ENCODE assay signal across 8 cellular contexts in the genomic region with DNA sequence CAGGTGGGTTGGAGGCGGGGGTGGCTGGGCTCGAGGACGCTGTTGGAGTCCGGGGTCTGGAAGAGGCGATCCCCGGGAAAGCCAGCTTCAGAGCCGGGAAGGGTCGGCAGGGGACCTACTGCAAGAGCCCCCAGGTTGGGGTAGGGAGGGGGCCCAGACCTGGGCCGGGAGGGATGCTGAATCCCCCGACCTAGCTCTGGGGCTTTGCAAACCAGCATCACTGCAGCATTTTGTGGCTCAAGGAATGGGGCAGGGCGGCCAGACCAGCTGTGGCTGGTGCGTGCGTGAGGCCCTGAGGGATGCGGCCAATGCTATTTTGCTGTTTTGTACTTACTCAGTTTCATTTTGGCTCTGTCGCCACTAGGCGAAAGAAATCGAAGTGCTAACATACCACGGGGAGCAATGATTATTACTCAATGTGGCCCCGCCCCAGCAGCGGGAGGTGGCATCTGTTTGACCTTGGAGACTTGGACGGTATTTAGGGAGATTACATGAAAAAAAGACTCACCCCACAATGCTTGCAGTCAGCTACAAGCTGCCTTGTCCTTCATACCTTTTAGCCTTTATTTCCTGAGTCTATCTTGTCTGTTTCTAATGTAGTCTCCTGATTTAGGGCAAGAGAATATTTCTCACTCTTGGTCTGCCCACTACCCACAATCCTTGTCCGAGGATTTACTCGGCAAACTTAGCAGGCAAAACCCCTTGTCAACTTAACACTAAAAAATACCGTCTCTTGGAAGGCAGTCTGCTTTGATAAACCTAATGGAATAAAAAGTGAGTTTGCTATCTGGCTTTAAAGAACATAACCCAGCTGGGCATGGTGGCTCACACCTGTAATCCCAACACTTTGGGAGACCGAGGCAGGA. TPM values are rescaled to one million over a fixed set of nuclear protein-coding genes. Genes with fewer than 3 reads are reported as not detected.
DNase-seq lines count a peak whose midpoint lies in the region; ATAC-seq and TF ChIP-seq lines count a peak whose summit lies in the region.

No MANE protein-coding gene starts in this region.

- H3K36me3 ChIP-seq in HCT116 (ENCODE audit: control insufficient read depth in 1 of 2, insufficient read depth in 2 of 2, low read length in 2 of 2) (peaks cover 0 to 13% of the 10 kb centered on the region in 2 experiments; a peak in 1 of 4 replicates), adrenal gland (replicated peaks in 1 of 2) (no peaks in the 10 kb centered on the region), right atrium auricular region (no peaks in the 10 kb centered on the region), rectal smooth muscle tissue (ENCODE audit: control insufficient read depth, insufficient read depth, low read length) (no peaks in the 10 kb centered on the region)

- RAD21 ChIA-PET in HCT116 (lab: Charles Lee; ENCODE audit: low non-redundant PET in 1 of 2, low total read pairs in 2 of 2, uncharacterized antibody in 2 of 2, unreplicated experiment in 2 of 2): interaction anchor here in 1 of 2 experiments (0.6 kb wide), 1 partner anchor 27 kb away, joined by 3 read pairs; no protein-coding TSS in a partner anchor

- peaks cover 19% of the 10 kb centered on the region; the same call in 1 of the 2 replicates for H3K79me2 ChIP-seq in HCT116 (ENCODE audit: insufficient read depth, low read length)

- H3K27ac ChIP-seq in HCT116 (ENCODE audit: low read depth, low read length): peak overlapping the region; percentile 73
- H3K27ac ChIP-seq in adrenal gland: peak overlapping the region; percentile 84 to 99 (median 92)
- peak overlapping the region; percentile 97 to 98 for H3K27ac ChIP-seq in right atrium auricular region
- peak overlapping the region; percentile 81 for H3K27ac ChIP-seq in rectal smooth muscle tissue (ENCODE audit: low read depth, low read length)

- TF ChIP-seq CTCF in GM12865 (IDR thresholded peaks at IDR 0.05; ENCODE audit: insufficient read depth, low read depth, low read length, missing control alignments) (peak; percentile 34), HCT116 (IDR thresholded peaks at IDR 0.05 in 2 of 3, conservative IDR thresholded peaks at IDR 0.05 in 1 of 3; ENCODE audit: borderline replicate concordance in 1 of 3, insufficient read depth in 1 of 3, low read depth in 2 of 3, low read length in 2 of 3) (peak in 2 of 3 experiments; percentile 31 to 42; a peak in 4 of 6 replicates), adrenal gland (IDR thresholded peaks at IDR 0.05) (peak in 5 of 6 experiments; percentile 48 to 67 (median 63)), right atrium auricular region (IDR thresholded peaks at IDR 0.05) (no peak)

- intact Hi-C loops in HCT116 (cut with micrococcal nuclease) (no loop called here), adrenal gland (cut with DNase I) (loop anchor here in 1 of 2 donors (2.0 kb wide), 1 partner anchor 40 kb away; the partner anchor contains the start of gene YWHAG)

- H3K9me3 ChIP-seq in HCT116 (ENCODE audit: control insufficient read depth in 1 of 2, insufficient read depth in 1 of 2, low read depth in 1 of 2, low read length in 2 of 2) (no peaks in the 10 kb centered on the region), adrenal gland (replicated peaks in 1 of 3) (no peaks in the 10 kb centered on the region), right atrium auricular region (no peaks in the 10 kb centered on the region)

- BruUV-seq in HCT116 (replicated peaks; lab: Mats Ljungman, UMichigan): TSS peak; percentile 73

- CTCF ChIA-PET in HCT116 (lab: Charles Lee): interaction anchor here (1.0 to 3.6 kb wide), 6 partner anchors 8 to 140 kb away, joined by 3 to 20 read pairs (median 4); partner anchors contain the start of gene YWHAG

- peak; percentile 46 for ATAC-seq in HCT116

- peak overlapping the region; percentile 97 for H3K4me3 ChIP-seq in GM12865 (ENCODE audit: low read depth, low read length)
- peak overlapping the region; percentile 68 to 75 for H3K4me3 ChIP-seq in HCT116 (replicated peaks in 1 of 2; ENCODE audit: low read depth in 1 of 2, low read length in 2 of 2)
- peak overlapping the region in 3 of 4 donors; percentile 11 to 75 (median 55) for H3K4me3 ChIP-seq in adrenal gland
- H3K4me3 ChIP-seq in right atrium auricular region: peak overlapping the region; percentile 61 to 75
- H3K4me3 ChIP-seq in rectal smooth muscle tissue (ENCODE audit: low read length): peak overlapping the region; percentile 92

- no peak overlapping the region for H2AFZ ChIP-seq in HCT116 (ENCODE audit: low read depth, low read length, poor library complexity, severe bottlenecking)

- no peaks in the 10 kb centered on the region for H3K9me2 ChIP-seq in HCT116 (ENCODE audit: insufficient read depth)

- H4K20me1 ChIP-seq in HCT116 (ENCODE audit: insufficient read depth): peaks cover 3% of the 10 kb centered on the region; the same call in 1 of the 2 replicates

- peak; percentile 94 for DNase-seq in GM12865 (ENCODE audit: low read depth)
- no peak for DNase-seq in HCT116 (ENCODE audit: low read depth, low spot score)
- DNase-seq in M059J (ENCODE audit: low read depth): peak; percentile 91
- DNase-seq in SW 1271 (lab: John Stamatoyannopoulos, UW): peak; percentile 59 to 81
- peak; percentile 85 to 97 (median 95) for DNase-seq in adrenal gland
- DNase-seq in right atrium auricular region (ENCODE audit: low spot score): peak; percentile 94
- DNase-seq in NCI-H187 treated with DMSO at 0.1 percent for 48 hours (lab: John Stamatoyannopoulos, UW): no peak

- no peak for TF ChIP-seq RAD21 in HCT116 (IDR thresholded peaks at IDR 0.05; ENCODE audit: low read depth)

- H3K4me1 ChIP-seq in HCT116 (ENCODE audit: control insufficient read depth in 1 of 2, insufficient read depth in 2 of 2, low read length in 2 of 2) (peaks cover 23 to 40% of the 10 kb centered on the region in 2 experiments), adrenal gland (replicated peaks in 1 of 2) (peaks cover 6 to 26% of the 10 kb centered on the region in 2 donors), right atrium auricular region (peaks cover 0 to 51% of the 10 kb centered on the region in 2 donors), rectal smooth muscle tissue (ENCODE audit: control insufficient read depth, insufficient read depth, low read length) (peaks cover 8% of the 10 kb centered on the region)

- peak overlapping the region; percentile 96 for H3K4me2 ChIP-seq in HCT116 (ENCODE audit: low read length)

- TF ChIP-seq POLR2A in HCT116 (IDR thresholded peaks at IDR 0.05; ENCODE audit: borderline replicate concordance, extremely low read depth, insufficient read depth, insufficient read length) (no peak), adrenal gland (IDR thresholded peaks at IDR 0.05) (peak; percentile 38 to 87)

- no peaks in the 10 kb centered on the region for H3K27me3 ChIP-seq in HCT116 (ENCODE audit: insufficient read depth, low read length)
- H3K27me3 ChIP-seq in adrenal gland: no peaks in the 10 kb centered on the region
- no peaks in the 10 kb centered on the region for H3K27me3 ChIP-seq in right atrium auricular region
- H3K27me3 ChIP-seq in rectal smooth muscle tissue (ENCODE audit: control insufficient read depth, insufficient read depth, low read length): no peaks in the 10 kb centered on the region

- 3 to 5% (median 4%) methylated on average over 17 to 25 of the region's 25 CpGs for WGBS in adrenal gland, 4 donors

- H3K9ac ChIP-seq in HCT116 (ENCODE audit: low read length) (peak overlapping the region; percentile 81), rectal smooth muscle tissue (ENCODE audit: low read length) (peak overlapping the region; percentile 82)

- POLR2A ChIA-PET in HCT116 (lab: Charles Lee): interaction anchor here (1.3 to 3.0 kb wide), 6 partner anchors 8 to 41 kb away, joined by 3 to 8 read pairs (median 4); partner anchors contain the start of gene YWHAG

TF ChIP-seq in HCT116, 20 proteins besides CTCF, POLR2A, EP300 and RAD21:
- TF ChIP-seq EZH2phosphoT487 (IDR thresholded peaks at IDR 0.05; ENCODE audit: borderline replicate concordance) (no peak), YY1 (IDR thresholded peaks at IDR 0.05; ENCODE audit: extremely low read depth, insufficient replicate concordance, low read depth, low read length) (no peak), FOSL1 (IDR thresholded peaks at IDR 0.05; ENCODE audit: low read depth) (no peak), ELF1 (IDR thresholded peaks at IDR 0.05; ENCODE audit: borderline replicate concordance, low read depth) (no peak), POLR2AphosphoS5 (IDR thresholded peaks at IDR 0.05; ENCODE audit: low read depth, low read length) (peak; percentile 43), ZNF274 (IDR thresholded peaks at IDR 0.05; ENCODE audit: low read depth, low read length) (no peak)
- TF ChIP-seq, protein P1, sequence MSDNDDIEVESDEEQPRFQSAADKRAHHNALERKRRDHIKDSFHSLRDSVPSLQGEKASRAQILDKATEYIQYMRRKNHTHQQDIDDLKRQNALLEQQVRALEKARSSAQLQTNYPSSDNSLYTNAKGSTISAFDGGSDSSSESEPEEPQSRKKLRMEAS (IDR thresholded peaks at IDR 0.05): no peak
- TF ChIP-seq, protein P2, sequence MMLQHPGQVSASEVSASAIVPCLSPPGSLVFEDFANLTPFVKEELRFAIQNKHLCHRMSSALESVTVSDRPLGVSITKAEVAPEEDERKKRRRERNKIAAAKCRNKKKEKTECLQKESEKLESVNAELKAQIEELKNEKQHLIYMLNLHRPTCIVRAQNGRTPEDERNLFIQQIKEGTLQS (IDR thresholded peaks at IDR 0.05): no peak

RNA-seq across cellular contexts. Expression of gene HSPB1, which starts 16.2 kb away (rescaled TPM):
- total RNA-seq in HCT116 (2021; ENCODE audit: unreplicated experiment) (524 TPM), adrenal gland (1,000 to 10,000 TPM in 1 of 8 donors, 100 to 1,000 TPM in 7; 184 to 1,192 (median 768) TPM), right atrium auricular region (1,000 to 10,000 TPM; 1,006 to 1,433 TPM)
- 568 and 601 TPM in 2 replicates for polyA plus RNA-seq in HCT116 (2012)
- total RNA-seq in M059J (2014; rRNA removed; shearing (Covaris generic)): 204 and 265 TPM in 2 replicates
- 1,000 to 10,000 TPM in 2 of 3 donors, 10 to 100 TPM in 1; 83.3 to 2,276 (median 1,235) TPM for polyA plus RNA-seq in adrenal gland

RNA-seq across cellular contexts. Expression of gene YWHAG, which starts 40.1 kb away (rescaled TPM):
- 170 TPM for total RNA-seq in HCT116 (2021; ENCODE audit: unreplicated experiment)
- polyA plus RNA-seq in HCT116 (2012): 81.0 and 84.8 TPM in 2 replicates
- 131 and 133 TPM in 2 replicates for total RNA-seq in M059J (2014; rRNA removed; shearing (Covaris generic))
- total RNA-seq in adrenal gland: 100 to 1,000 TPM in 5 of 8 donors, 10 to 100 TPM in 3; 79.5 to 272 (median 130) TPM
- polyA plus RNA-seq in adrenal gland: 100 to 1,000 TPM in 1 of 3 donors, 10 to 100 TPM in 2; 50.5 to 309 (median 68.6) TPM
- total RNA-seq in right atrium auricular region: 100 to 1,000 TPM; 132 to 153 TPM

Comparison
In these comparisons a context has a peak if more than half of its experiments do, and no peak if none do; other contexts are left out.
1. DNase-seq: peak in GM12865 (single experiment), M059J (single experiment), SW 1271 (2 of 2), adrenal gland (7 of 7) and right atrium auricular region (single experiment); none in HCT116 (single experiment) and NCI-H187 treated with DMSO at 0.1 percent for 48 hours (single experiment).
2. CTCF ChIP-seq: peak in GM12865 (single experiment), HCT116 (2 of 3) and adrenal gland (5 of 6); none in right atrium auricular region (0 of 2).
3. Peak in every context shown above with its lines, with median percentiles within 50 percentile points of each other: H3K4me3 ChIP-seq and H3K27ac ChIP-seq.